17 cellular contexts compared by ENCODE assay signal in genomic region chr17:73352261-73352660, GRCh38.
"Had no signal": no experiment of that assay in that cellular context is flagged by ENCODE, and none has a peak within 500 bp of the region (broad histone marks: within the 10 kb centered on the region; RNA-seq: fewer than 3 reads in every experiment).

No MANE protein-coding gene starts in this region.

- H3K27ac Mint-ChIP-seq: dendritic cell treated with granulocyte-macrophage colony-stimulating factor and Interleukin-4, amounts not matched to agents 40 ng/mL and 50 ng/mL, for 4 days; effector memory CD8-positive, alpha-beta T cell had no signal

- H3K9me3 ChIP-seq: colonic mucosa, esophagus muscularis mucosa, gastroesophageal sphincter, heart left ventricle, left ventricle myocardium inferior, lower lobe of right lung had no signal

- H3K4me3 Mint-ChIP-seq: dendritic cell treated with granulocyte-macrophage colony-stimulating factor and Interleukin-4, amounts not matched to agents 40 ng/mL and 50 ng/mL, for 4 days; effector memory CD8-positive, alpha-beta T cell; naive thymus-derived CD4-positive, alpha-beta T cell had no signal

- H3K36me3 ChIP-seq: colonic mucosa, esophagus muscularis mucosa, gastroesophageal sphincter, heart left ventricle, left ventricle myocardium inferior, lower lobe of right lung had no signal

- DNase-seq: colonic mucosa; cortex of kidney; effector CD8-positive, alpha-beta T cell; effector memory CD8-positive, alpha-beta T cell; foreskin keratinocyte; heart left ventricle; hippocampal formation; left colon; left ventricle myocardium inferior; lower lobe of right lung; mesenchymal stem cell; midbrain; naive thymus-derived CD4-positive, alpha-beta T cell had no signal

- H3K4me1 ChIP-seq: colonic mucosa, foreskin keratinocyte, lower lobe of right lung had no signal

- H3K27ac ChIP-seq: colonic mucosa, esophagus muscularis mucosa, foreskin keratinocyte, gastroesophageal sphincter, heart left ventricle, left ventricle myocardium inferior, lower lobe of right lung had no signal

- H3K4me1 Mint-ChIP-seq: naive thymus-derived CD4-positive, alpha-beta T cell had no signal

- H3K27me3 ChIP-seq: colonic mucosa, esophagus muscularis mucosa, foreskin keratinocyte, gastroesophageal sphincter, heart left ventricle had no signal

- H3K27me3 Mint-ChIP-seq: dendritic cell treated with granulocyte-macrophage colony-stimulating factor and Interleukin-4, amounts not matched to agents 40 ng/mL and 50 ng/mL, for 4 days; naive thymus-derived CD4-positive, alpha-beta T cell had no signal

- H3K4me3 ChIP-seq: colonic mucosa, esophagus muscularis mucosa, gastroesophageal sphincter, heart left ventricle, left ventricle myocardium inferior, lower lobe of right lung had no signal

- H3K9me3 Mint-ChIP-seq: dendritic cell treated with granulocyte-macrophage colony-stimulating factor and Interleukin-4, amounts not matched to agents 40 ng/mL and 50 ng/mL, for 4 days; effector memory CD8-positive, alpha-beta T cell had no signal

- ATAC-seq: effector memory CD8-positive, alpha-beta T cell; foreskin keratinocyte; gastroesophageal sphincter; heart left ventricle; left colon; left lobe of liver; lower lobe of right lung; naive thymus-derived CD4-positive, alpha-beta T cell had no signal
